In genomic region chr12:89506050-89506449, GRCh38 we compare ENCODE assay signal across 1 cellular context.
TF ChIP-seq lines count a peak whose summit lies in the region.

No MANE protein-coding gene starts in this region.

TF ChIP-seq in K562, 482 proteins besides CTCF, POLR2A, EP300 and RAD21 (continued from another document):
- TF ChIP-seq DLX4 (CRISPR knock-in tag; IDR thresholded peaks at IDR 0.05), result no peak
- TF ChIP-seq RBM25 (IDR thresholded peaks at IDR 0.05; ENCODE audit: low read depth, low read length, severe bottlenecking), result peak; percentile 70
- TF ChIP-seq TEAD2 (tag; IDR thresholded peaks at IDR 0.05), result no peak
